ENCODE assay signal across 21 cellular contexts in genomic region chr6:164825386-164825785, GRCh38.
"Had no signal": no experiment of that assay in that cellular context is flagged by ENCODE, and none has a peak within 500 bp of the region (broad histone marks: within the 10 kb centered on the region; RNA-seq: fewer than 3 reads in every experiment).

No MANE protein-coding gene starts in this region.

- H3K79me2 ChIP-seq: parathyroid adenoma had no signal

- H3K4me1 ChIP-seq: ascending aorta, esophagus squamous epithelium, parathyroid adenoma, spleen, tibial nerve had no signal

- H3K9ac ChIP-seq: parathyroid adenoma had no signal

- H2AFZ ChIP-seq: parathyroid adenoma had no signal

- H3K27me3 ChIP-seq: ascending aorta, esophagus squamous epithelium, spleen, tibial nerve had no signal

- H3K9me3 ChIP-seq: ascending aorta, esophagus squamous epithelium, tibial nerve had no signal

- H3K4me3 ChIP-seq: ascending aorta, esophagus squamous epithelium, spleen, tibial nerve had no signal

- DNase-seq: activated CD4-positive, alpha-beta T cell treated with anti-CD3 and anti-CD28 coated beads for 48 hours; activated CD4-positive, alpha-beta T cell treated with anti-CD3 and anti-CD28 coated beads, Interleukin-2, amount 50 U/mL, for 48 hours; activated CD8-positive, alpha-beta memory T cell treated with anti-CD3 and anti-CD28 coated beads for 24 hours; activated effector memory CD4-positive, alpha-beta T cell treated with anti-CD3 and anti-CD28 coated beads, Interleukin-2, amount 50 U/mL, for 16 hours; activated naive CD4-positive, alpha-beta T cell treated with anti-CD3 and anti-CD28 coated beads for 36 hours; activated naive CD8-positive, alpha-beta T cell treated with anti-CD3 and anti-CD28 coated beads, Interleukin-2, amount 10 ng/mL, durations not matched to agents 7 days and 5 days; dermis blood vessel endothelial cell; effector CD4-positive, alpha-beta T cell; esophagus squamous epithelium; foreskin melanocyte; naive thymus-derived CD4-positive, alpha-beta T cell; occipital lobe; right cardiac atrium; spleen; stimulated activated naive CD4-positive, alpha-beta T cell treated with Interleukin-2 at 50 U/mL for 16 hours; T-helper 1 cell had no signal

- H3K36me3 ChIP-seq: ascending aorta, esophagus squamous epithelium, spleen, tibial nerve had no signal

- H3K27ac ChIP-seq: ascending aorta, epithelial cell of prostate, esophagus squamous epithelium, parathyroid adenoma, spleen, tibial nerve, VCaP had no signal
